ENCODE assay signal across 22 cellular contexts in the genomic region with DNA sequence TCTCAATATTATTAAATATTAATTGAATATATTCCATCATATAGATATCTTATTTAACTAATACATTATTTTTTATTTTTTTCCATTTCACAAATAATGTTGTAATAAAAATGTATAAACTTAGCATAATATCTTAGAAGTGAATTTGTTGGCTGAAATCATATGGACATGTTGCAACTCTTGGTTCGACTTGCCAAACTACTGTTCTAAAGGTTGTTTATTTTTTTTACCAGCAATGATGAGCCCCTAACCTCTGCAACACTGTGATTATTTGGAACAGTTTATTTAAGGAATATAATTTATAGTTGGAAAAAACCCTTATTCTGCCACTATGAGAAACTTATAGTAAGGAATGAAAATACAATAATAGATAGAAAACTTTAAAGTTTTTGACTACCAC.
"Had no signal": no experiment of that assay in that cellular context is flagged by ENCODE, and none has a peak within 500 bp of the region (broad histone marks: within the 10 kb centered on the region; RNA-seq: fewer than 3 reads in every experiment).

No MANE protein-coding gene starts in this region.

- ATAC-seq: left cardiac atrium; lower lobe of right lung; natural killer cell treated with Interleukin-12 subunit alpha and Interleukin-12 subunit beta and Interleukin-15 and Interleukin-18, amount 100 ng/mL, for 72 hours; stimulated activated naive B cell treated with anti-CD40 and anti-IgM and Interleukin-4, amounts not matched to agents 10 μg/mL and 1 μg/mL and 100 μg/mL, for 72 hours; upper lobe of right lung had no signal

- DNase-seq: activated CD4-positive, alpha-beta memory T cell treated with anti-CD3 and anti-CD28 coated beads, Interleukin-2, amount 10 ng/mL, durations not matched to agents 7 days and 5 days; activated CD4-positive, alpha-beta T cell treated with anti-CD3 and anti-CD28 coated beads for 48 hours; activated CD4-positive, CD25-positive, alpha-beta regulatory T cell; activated naive CD4-positive, alpha-beta T cell treated with anti-CD3 and anti-CD28 coated beads for 36 hours; activated T-cell treated with anti-CD3 and anti-CD28 coated beads, Interleukin-2, amount 50 U/mL, for 24 hours; cerebellar nuclear complex; effector CD8-positive, alpha-beta T cell; immature natural killer cell; left cardiac atrium; lower lobe of right lung; posterior cingulate gyrus; sigmoid colon; spleen; stimulated activated CD4-positive, alpha-beta T cell treated with anti-CD3 and anti-CD28 coated beads, Interleukin-4, amount 100 ng/mL, for 4 hours; stimulated activated naive B cell treated with anti-CD40 and anti-IgM and Interleukin-4, amounts not matched to agents 10 μg/mL and 1 μg/mL and 100 μg/mL, for 72 hours; upper lobe of right lung had no signal

- H3K4me1 Mint-ChIP-seq: activated CD4-positive, alpha-beta memory T cell treated with anti-CD3 and anti-CD28 coated beads, Interleukin-2, amount 10 ng/mL, durations not matched to agents 7 days and 5 days; immature natural killer cell had no signal

- H3K27me3 Mint-ChIP-seq: activated CD4-positive, alpha-beta memory T cell treated with anti-CD3 and anti-CD28 coated beads, Interleukin-2, amount 10 ng/mL, durations not matched to agents 7 days and 5 days; activated T-cell treated with anti-CD3 and anti-CD28 coated beads, Interleukin-2, amount 50 U/mL, for 24 hours; dendritic cell treated with granulocyte-macrophage colony-stimulating factor and Interleukin-4, amounts not matched to agents 40 ng/mL and 50 ng/mL, for 4 days; natural killer cell treated with Interleukin-12 subunit alpha and Interleukin-12 subunit beta and Interleukin-15 and Interleukin-18, amount 100 ng/mL, for 72 hours; stimulated activated naive B cell treated with anti-CD40 and anti-IgM and Interleukin-4, amounts not matched to agents 10 μg/mL and 1 μg/mL and 100 μg/mL, for 72 hours had no signal

- H3K9me3 ChIP-seq: ascending aorta, lower lobe of right lung, neutrophil, sigmoid colon, spleen, upper lobe of right lung had no signal

- H3K4me3 Mint-ChIP-seq: activated CD4-positive, alpha-beta memory T cell treated with anti-CD3 and anti-CD28 coated beads, Interleukin-2, amount 10 ng/mL, durations not matched to agents 7 days and 5 days; activated naive CD4-positive, alpha-beta T cell treated with anti-CD3 and anti-CD28 coated beads for 36 hours; activated T-cell treated with anti-CD3 and anti-CD28 coated beads, Interleukin-2, amount 50 U/mL, for 24 hours; dendritic cell treated with granulocyte-macrophage colony-stimulating factor and Interleukin-4, amounts not matched to agents 40 ng/mL and 50 ng/mL, for 4 days; immature natural killer cell; natural killer cell treated with Interleukin-12 subunit alpha and Interleukin-12 subunit beta and Interleukin-15 and Interleukin-18, amount 100 ng/mL, for 72 hours; stimulated activated naive B cell treated with anti-CD40 and anti-IgM and Interleukin-4, amounts not matched to agents 10 μg/mL and 1 μg/mL and 100 μg/mL, for 72 hours had no signal

- H3K27ac Mint-ChIP-seq: activated CD4-positive, alpha-beta memory T cell treated with anti-CD3 and anti-CD28 coated beads, Interleukin-2, amount 10 ng/mL, durations not matched to agents 7 days and 5 days; activated naive CD4-positive, alpha-beta T cell treated with anti-CD3 and anti-CD28 coated beads for 36 hours; activated T-cell treated with anti-CD3 and anti-CD28 coated beads, Interleukin-2, amount 50 U/mL, for 24 hours; immature natural killer cell; stimulated activated naive B cell treated with anti-CD40 and anti-IgM and Interleukin-4, amounts not matched to agents 10 μg/mL and 1 μg/mL and 100 μg/mL, for 72 hours had no signal

- H3K36me3 ChIP-seq: ascending aorta, lower lobe of right lung, neutrophil, sigmoid colon, spleen, upper lobe of right lung had no signal

- H3K36me3 Mint-ChIP-seq: immature natural killer cell; natural killer cell treated with Interleukin-12 subunit alpha and Interleukin-12 subunit beta and Interleukin-15 and Interleukin-18, amount 100 ng/mL, for 72 hours; stimulated activated naive B cell treated with anti-CD40 and anti-IgM and Interleukin-4, amounts not matched to agents 10 μg/mL and 1 μg/mL and 100 μg/mL, for 72 hours had no signal

- H3K27me3 ChIP-seq: ascending aorta, neutrophil, sigmoid colon, spleen, upper lobe of right lung had no signal

- H3K9me3 Mint-ChIP-seq: activated CD4-positive, alpha-beta memory T cell treated with anti-CD3 and anti-CD28 coated beads, Interleukin-2, amount 10 ng/mL, durations not matched to agents 7 days and 5 days; activated naive CD4-positive, alpha-beta T cell treated with anti-CD3 and anti-CD28 coated beads for 36 hours; activated T-cell treated with anti-CD3 and anti-CD28 coated beads, Interleukin-2, amount 50 U/mL, for 24 hours; dendritic cell treated with granulocyte-macrophage colony-stimulating factor and Interleukin-4, amounts not matched to agents 40 ng/mL and 50 ng/mL, for 4 days; immature natural killer cell; natural killer cell treated with Interleukin-12 subunit alpha and Interleukin-12 subunit beta and Interleukin-15 and Interleukin-18, amount 100 ng/mL, for 72 hours; stimulated activated naive B cell treated with anti-CD40 and anti-IgM and Interleukin-4, amounts not matched to agents 10 μg/mL and 1 μg/mL and 100 μg/mL, for 72 hours had no signal

- H3K4me3 ChIP-seq: ascending aorta, lower lobe of right lung, sigmoid colon, SK-N-MC, spleen, upper lobe of right lung had no signal

- FAIRE-seq: endothelial cell of umbilical vein had no signal

- H3K27ac ChIP-seq: ascending aorta, lower lobe of right lung, SK-N-MC, spleen, upper lobe of right lung had no signal
